8 cellular contexts compared by ENCODE assay signal in genomic region chr20:8019178-8019997, GRCh38. TPM values are rescaled to one million over a fixed set of nuclear protein-coding genes. Genes with fewer than 3 reads are reported as not detected.
DNase-seq lines count a peak whose midpoint lies in the region; ATAC-seq and TF ChIP-seq lines count a peak whose summit lies in the region.

TMX4 (minus strand) TSS chr20:8019761; CDS start chr20:8019613, 148 bp downstream.

- peak; percentile 44 for TF ChIP-seq CTCF in Panc1 (IDR thresholded peaks at IDR 0.05)

- H3K4me3 ChIP-seq in Jurkat, Clone E6-1 (ENCODE audit: low read length), result peak within 1 kb of the TSS; percentile 64
- peak within 1 kb of the TSS; percentile 78 for H3K4me3 ChIP-seq in Panc1 (ENCODE audit: low read depth in 2 of 2, low read length in 2 of 2)

- intact Hi-C loops in Panc1 (cut with micrococcal nuclease; ENCODE audit: unreplicated experiment), result no loop called here

- CTCF ChIA-PET in Panc1 (lab: Charles Lee), result no interaction called here

- H3K9me3 ChIP-seq in Panc1 (ENCODE audit: control insufficient read depth, insufficient read depth, low read depth, low read length), result no peaks in the 10 kb centered on the region

- 0 out of 2 replicates have a peak, but pooled peaks cover 2% of the 10 kb centered on the region for H3K27me3 ChIP-seq in Panc1 (ENCODE audit: control insufficient read depth, insufficient read depth, low read length)

- DNase-seq in DMS53 treated with DMSO at 0.1 percent for 48 hours (lab: John Stamatoyannopoulos, UW; ENCODE audit: unreplicated experiment), result peak; percentile 94
- peak; percentile 67 for DNase-seq in Jurkat, Clone E6-1 (ENCODE audit: low read depth, low spot score)
- peak; percentile 63 for DNase-seq in Panc1 (ENCODE audit: low read depth, low spot score)
- peak; percentile 92 to 94 for DNase-seq in activated T-cell treated with anti-CD3 and anti-CD28 coated beads, Interleukin-2, amount 50 U/mL, for 48 hours
- peak; percentile 97 for DNase-seq in myocyte (ENCODE audit: low read depth)
- peak; percentile 84 to 92 for DNase-seq in stimulated activated CD8-positive, alpha-beta memory T cell treated with anti-CD3 and anti-CD28 coated beads, Interleukin-7, amount 100 ng/mL, for 48 hours (ENCODE audit: extremely low read depth in 1 of 2, low read depth in 1 of 2)

- H3K36me3 ChIP-seq in Panc1 (ENCODE audit: control insufficient read depth, insufficient read depth, low read length), result no peaks in the 10 kb centered on the region

- BruUV-seq in Panc1 (replicated peaks; lab: Mats Ljungman, UMichigan), result no TSS peak

- ATAC-seq in GM21619 (IDR thresholded peaks at IDR 0.05; ENCODE audit: unreplicated experiment) (peak; percentile 85), Panc1 (peak; percentile 98), esophagus mucosa (peak; percentile 98)

- in situ Hi-C loops in Panc1 (cut with HindIII; ENCODE audit: low pct_unique_long_range_greater_than_20kb, low sequenced_read_pairs), result no loop called here

- H3K27ac ChIP-seq in Panc1 (ENCODE audit: low read length), result peak within 1 kb of the TSS; percentile 72

- POLR2A ChIA-PET in Panc1 (lab: Charles Lee), result interaction anchor here (0.6 kb wide), 1 partner anchor 188 kb away, joined by 3 read pairs; no protein-coding TSS in a partner anchor

- H3K4me1 ChIP-seq in Panc1 (ENCODE audit: control insufficient read depth, insufficient read depth, low read length), result peaks cover 4% of the 10 kb centered on the region; the same call in 1 of the 2 replicates

RNA-seq across cellular contexts. Expression of gene TMX4, which starts in this region (rescaled TPM):
- polyA plus RNA-seq in Jurkat, Clone E6-1 (2012; ENCODE audit: insufficient read depth, insufficient read length), result 6.9 TPM
- total RNA-seq in Panc1 (2021; ENCODE audit: unreplicated experiment) (34.6 TPM), esophagus mucosa (18.9 TPM), myocyte (22.6 and 24.8 TPM in 2 replicates)
- 12.5 TPM for polyA plus RNA-seq in Panc1 (2012; ENCODE audit: insufficient read length)
- 11.2 TPM for polyA plus RNA-seq in myocyte (2012)

Comparison
In these comparisons a context has a peak if more than half of its experiments do, and no peak if none do; other contexts are left out.
1. Peak in every context shown above with its lines: DNase-seq, ATAC-seq, H3K4me3 ChIP-seq and H3K27ac ChIP-seq.